14 cellular contexts compared by ENCODE assay signal in the genomic region with DNA sequence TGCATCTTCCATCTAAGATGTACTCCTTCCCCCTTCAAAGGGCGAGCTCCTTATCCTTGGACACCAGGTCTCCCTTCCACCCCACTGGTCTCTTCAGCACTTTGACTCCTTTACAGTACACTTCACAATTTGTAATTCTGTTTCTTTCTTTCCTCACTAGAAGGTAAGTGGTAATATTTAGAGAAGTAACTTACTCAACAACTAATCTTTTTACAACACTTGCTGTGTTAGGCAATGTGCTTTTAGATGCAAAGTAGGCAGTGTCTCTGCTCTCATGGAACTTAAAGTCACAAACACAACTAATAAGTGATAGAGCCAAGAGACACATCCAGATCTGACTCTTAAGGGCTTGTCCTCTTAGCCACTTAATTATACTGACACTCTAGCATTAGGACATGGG. TPM values are rescaled to one million over a fixed set of nuclear protein-coding genes. Genes with fewer than 3 reads are reported as not detected.
DNase-seq lines count a peak whose midpoint lies in the region; ATAC-seq and TF ChIP-seq lines count a peak whose summit lies in the region.
"Had no signal": no experiment of that assay in that cellular context is flagged by ENCODE, and none has a peak within 500 bp of the region (broad histone marks: within the 10 kb centered on the region; RNA-seq: fewer than 3 reads in every experiment).

No MANE protein-coding gene starts in this region.

- H3K79me1 ChIP-seq in mesenchymal stem cell (replicated peaks; ENCODE audit: low read length, poor library complexity, severe bottlenecking), result no peaks in the 10 kb centered on the region

- H2AFZ ChIP-seq in mesenchymal stem cell (ENCODE audit: low read depth, low read length), result no peak overlapping the region

- H2BK12ac ChIP-seq in mesenchymal stem cell (ENCODE audit: low read length in 2 of 2), result no peak overlapping the region

- intact Hi-C loops in A673 (cut with micrococcal nuclease; ENCODE audit: unreplicated experiment), result no loop called here

- no peak overlapping the region for H3K4me2 ChIP-seq in mesenchymal stem cell (ENCODE audit: low read length, poor library complexity, severe bottlenecking)
- H3K4me2 ChIP-seq: KMS-11 had no signal

- no peak overlapping the region for H2BK5ac ChIP-seq in mesenchymal stem cell (ENCODE audit: low read depth, low read length, poor library complexity, severe bottlenecking)

- H3K4me1 ChIP-seq in A673 (ENCODE audit: insufficient read depth, low read length, poor library complexity, severe bottlenecking) (peaks cover 39% of the 10 kb centered on the region), adipocyte (ENCODE audit: control insufficient read depth, insufficient read depth, low read length) (peaks cover 82% of the 10 kb centered on the region), mesenchymal stem cell (ENCODE audit: control insufficient read depth, insufficient read depth, low read depth, low read length) (peaks cover 10% of the 10 kb centered on the region)

- no peak overlapping the region for H2BK120ac ChIP-seq in mesenchymal stem cell (ENCODE audit: low read depth, low read length)

- peak overlapping the region in 1 of 2 experiments; percentile 18 for H3K14ac ChIP-seq in mesenchymal stem cell (ENCODE audit: low read length in 2 of 2)

- POLR2A ChIA-PET in A673 (lab: Charles Lee; ENCODE audit: low non-redundant PET), result no interaction called here

- no peak overlapping the region for H4K8ac ChIP-seq in mesenchymal stem cell (ENCODE audit: low read length)

- no CpG with 5 or more reads among the region's 1 CpG for WGBS in mesenchymal stem cell

- CTCF ChIA-PET in A673 (lab: Charles Lee), result no interaction called here

- H3K4me3 ChIP-seq in A673 (ENCODE audit: low read depth, low read length, poor library complexity, severe bottlenecking), result no peak overlapping the region
- H3K4me3 ChIP-seq in adipocyte (ENCODE audit: low read length), result peak overlapping the region; percentile 13
- no peak overlapping the region for H3K4me3 ChIP-seq in mesenchymal stem cell (ENCODE audit: insufficient read depth in 1 of 2, low read depth in 1 of 2, low read length in 2 of 2)
- H3K4me3 ChIP-seq: cardiac muscle cell, esophagus squamous epithelium had no signal

- peak overlapping the region in 1 of 2 experiments; percentile 5 for H3K23ac ChIP-seq in mesenchymal stem cell (ENCODE audit: low read length in 2 of 2)

- no peak overlapping the region for H3K4ac ChIP-seq in mesenchymal stem cell (ENCODE audit: low read depth in 1 of 2, low read length in 2 of 2)

- no peak for TF ChIP-seq CTCF in A673 (conservative IDR thresholded peaks at IDR 0.05; ENCODE audit: low read depth, low read length)

- peak overlapping the region; percentile 18 for H3K27ac ChIP-seq in A673 (ENCODE audit: low read depth, low read length, poor library complexity, severe bottlenecking)
- no peak overlapping the region for H3K27ac ChIP-seq in mesenchymal stem cell (ENCODE audit: low read length, poor library complexity, severe bottlenecking)
- H3K27ac ChIP-seq: cardiac muscle cell, KMS-11 had no signal

- H3K9ac ChIP-seq in adipocyte (ENCODE audit: low read length) (peak overlapping the region; percentile 13), mesenchymal stem cell (ENCODE audit: low read length) (no peak overlapping the region)
- H3K9ac ChIP-seq: KMS-11 had no signal

- DNase-seq in A673 (ENCODE audit: low spot score), result no peak
- peak; percentile 15 to 26 for DNase-seq in Kasumi-1 (lab: John Stamatoyannopoulos, UW)
- DNase-seq in adipocyte (ENCODE audit: low read depth), result no peak
- DNase-seq in mesenchymal stem cell, result peak; percentile 42
- DNase-seq in SHP77 (lab: John Stamatoyannopoulos, UW), result no peak
- no peak for DNase-seq in RPMI8226
- DNase-seq: activated B cell treated with CpG ODN at 0.5 μM for 24 hours; esophagus squamous epithelium; stimulated activated CD4-positive, alpha-beta T cell treated with anti-CD3 and anti-CD28 coated beads, Interleukin-15, amount 100 ng/mL, for 24 hours had no signal

- BruUV-seq in A673 (replicated peaks; lab: Mats Ljungman, UMichigan), result no TSS peak

- ATAC-seq in GM21717 (IDR thresholded peaks at IDR 0.05; ENCODE audit: unreplicated experiment), result no peak
- ATAC-seq in HG03520 (IDR thresholded peaks at IDR 0.05; ENCODE audit: unreplicated experiment), result no peak
- ATAC-seq: activated T-helper 17 cell treated with anti-CD3 and anti-CD28 coated beads, Interleukin-2, amount 50 U/mL, for 72 hours had no signal

- H3K27me3 ChIP-seq in A673 (replicated peaks; ENCODE audit: insufficient read depth, low read depth, low read length, poor library complexity) (no peaks in the 10 kb centered on the region), adipocyte (replicated peaks; ENCODE audit: control insufficient read depth, insufficient read depth, low read length) (no peaks in the 10 kb centered on the region), mesenchymal stem cell (ENCODE audit: control insufficient read depth in 1 of 2, insufficient read depth in 1 of 2, low read length in 2 of 2) (no peaks in the 10 kb centered on the region)
- H3K27me3 ChIP-seq: cardiac muscle cell, esophagus squamous epithelium had no signal

- no peak overlapping the region for H2AK5ac ChIP-seq in mesenchymal stem cell (ENCODE audit: low read length, severe bottlenecking)

- H4K91ac ChIP-seq in mesenchymal stem cell (ENCODE audit: low read length), result no peak overlapping the region

- no peaks in the 10 kb centered on the region for H3K9me3 ChIP-seq in A673 (ENCODE audit: low read depth, low read length, poor library complexity, severe bottlenecking)
- H3K9me3 ChIP-seq in adipocyte (ENCODE audit: control insufficient read depth, low read length), result no peaks in the 10 kb centered on the region
- no peaks in the 10 kb centered on the region for H3K9me3 ChIP-seq in mesenchymal stem cell (ENCODE audit: control insufficient read depth, low read length)
- H3K9me3 ChIP-seq: esophagus squamous epithelium had no signal

- H2BK15ac ChIP-seq in mesenchymal stem cell (ENCODE audit: low read depth, poor library complexity, severe bottlenecking), result no peak overlapping the region

- H3K36me3 ChIP-seq in A673 (ENCODE audit: insufficient read depth, low read length, poor library complexity, severe bottlenecking) (no peaks in the 10 kb centered on the region), adipocyte (ENCODE audit: control insufficient read depth, insufficient read depth, low read length, severe bottlenecking) (no peaks in the 10 kb centered on the region), mesenchymal stem cell (ENCODE audit: control insufficient read depth in 1 of 2, insufficient read depth in 2 of 2, low read depth in 1 of 2, low read length in 2 of 2) (no peaks in the 10 kb centered on the region)
- H3K36me3 ChIP-seq: cardiac muscle cell, esophagus squamous epithelium had no signal

- no peak overlapping the region for H3K18ac ChIP-seq in mesenchymal stem cell (ENCODE audit: low read depth in 1 of 2, low read length in 2 of 2)

RNA-seq across cellular contexts. Expression of a gene that starts 6.4 kb away (rescaled TPM):
- total RNA-seq in A673 (2021), result 29.9 and 30.0 TPM in 2 replicates
- polyA plus RNA-seq in mesenchymal stem cell (2013, experiment 1 of 2), result 12.5 TPM
- 14.0 TPM for polyA plus RNA-seq in mesenchymal stem cell (2013, experiment 2 of 2)

Comparison
In these comparisons a context has a peak if more than half of its experiments do, and no peak if none do; other contexts are left out.
1. DNase-seq: peak in Kasumi-1 (2 of 2) and mesenchymal stem cell (single experiment); none in A673 (single experiment), adipocyte (single experiment), SHP77 (0 of 2) and RPMI8226 (single experiment).